ENCODE assay signal across 11 cellular contexts in genomic region chr9:38388283-38389223, GRCh38. TPM values are rescaled to one million over a fixed set of nuclear protein-coding genes. Genes with fewer than 3 reads are reported as not detected.
DNase-seq lines count a peak whose midpoint lies in the region; ATAC-seq and TF ChIP-seq lines count a peak whose summit lies in the region.
"Had no signal": no experiment of that assay in that cellular context is flagged by ENCODE, and none has a peak within 500 bp of the region (broad histone marks: within the 10 kb centered on the region; RNA-seq: fewer than 3 reads in every experiment).

No MANE protein-coding gene starts in this region.

- intact Hi-C loops in esophagus squamous epithelium (cut with DNase I) (no loop called here), tibial artery (cut with DNase I; ENCODE audit: low total_unique reads) (no loop called here)

- TF ChIP-seq POLR2A in Peyer's patch (IDR thresholded peaks at IDR 0.05) (no peak), esophagus squamous epithelium (IDR thresholded peaks at IDR 0.05) (no peak)

- TF ChIP-seq CTCF in Peyer's patch (IDR thresholded peaks at IDR 0.05) (no peak), esophagus squamous epithelium (IDR thresholded peaks at IDR 0.05) (no peak), tibial artery (IDR thresholded peaks at IDR 0.05) (no peak), GM20000 (IDR thresholded peaks at IDR 0.05; ENCODE audit: extremely low read depth, missing control alignments) (no peak)

- H3K4me3 ChIP-seq in Peyer's patch (no peak overlapping the region), esophagus squamous epithelium (no peak overlapping the region), tibial artery (no peak overlapping the region)

- no peaks in the 10 kb centered on the region for H3K36me3 ChIP-seq in Peyer's patch
- H3K36me3 ChIP-seq in esophagus squamous epithelium, result no peaks in the 10 kb centered on the region
- H3K36me3 ChIP-seq in tibial artery, result no peaks in the 10 kb centered on the region

- H3K4me1 ChIP-seq in Peyer's patch (peaks cover 0 to 22% (median 1%) of the 10 kb centered on the region in 4 donors), esophagus squamous epithelium (peaks cover 14 to 53% (median 14%) of the 10 kb centered on the region in 3 donors), tibial artery (peaks cover 0 to 94% (median 56%) of the 10 kb centered on the region in 4 donors)

- H3K9me3 ChIP-seq in Peyer's patch (peaks cover 0 to 4% (median 0%) of the 10 kb centered on the region in 4 donors), esophagus squamous epithelium (peaks cover 0 to 10% (median 0%) of the 10 kb centered on the region in 3 donors), tibial artery (no peaks in the 10 kb centered on the region)

- DNase-seq in Peyer's patch (no peak), esophagus squamous epithelium (lab: John Stamatoyannopoulos, UW) (no peak), mucosa of gallbladder (ENCODE audit: low spot score) (peak; percentile 37), tibial artery (peak; percentile 43 to 83), NCI-H510A (lab: John Stamatoyannopoulos, UW) (no peak), GM20000 (ENCODE audit: low spot score) (no peak)
- DNase-seq: Kasumi-1, NCI-H2227 treated with DMSO at 0.1 percent for 48 hours had no signal

- 41 to 43% methylated on average over 6 of the region's 7 CpGs for WGBS in esophagus squamous epithelium, 2 donors

- no peak for ATAC-seq in GM18907 (IDR thresholded peaks at IDR 0.05; ENCODE audit: unreplicated experiment)

- H3K27ac ChIP-seq in Peyer's patch, result peak overlapping the region in 3 of 4 donors; percentile 10 to 69 (median 49)
- peak overlapping the region; percentile 34 to 86 (median 84) for H3K27ac ChIP-seq in esophagus squamous epithelium
- peak overlapping the region; percentile 91 to 97 for H3K27ac ChIP-seq in tibial artery
- H3K27ac ChIP-seq: VCaP had no signal

- H3K27me3 ChIP-seq in Peyer's patch, result no peaks in the 10 kb centered on the region
- H3K27me3 ChIP-seq in esophagus squamous epithelium, result no peaks in the 10 kb centered on the region
- no peaks in the 10 kb centered on the region for H3K27me3 ChIP-seq in tibial artery

RNA-seq across cellular contexts. Expression of gene ALDH1B1, which starts 3.9 kb away (rescaled TPM):
- 10 to 100 TPM; 14.7 to 42.0 (median 37.0) TPM for total RNA-seq in Peyer's patch
- total RNA-seq in esophagus squamous epithelium, result 10 to 100 TPM in 2 of 4 donors, 1 to 10 TPM in 2; 1.6 to 23.7 (median 7.7) TPM
- total RNA-seq in mucosa of gallbladder, result 146 TPM

RNA-seq across cellular contexts. Expression of gene IGFBPL1, which starts 35.7 kb away (rescaled TPM):
- total RNA-seq in Peyer's patch (1 to 10 TPM in 2 of 4 donors, not detected in 2; 1.2 to 1.4 TPM), esophagus squamous epithelium (not detected), mucosa of gallbladder (6.3 TPM)
- total RNA-seq: bronchial epithelial cell had no signal

Comparison
In these comparisons a context has a peak if more than half of its experiments do, and no peak if none do; other contexts are left out.
1. DNase-seq: peak in mucosa of gallbladder (single experiment) and tibial artery (2 of 2); none in Peyer's patch (0 of 3), esophagus squamous epithelium (single experiment), NCI-H510A (single experiment) and GM20000 (single experiment).
2. Peak in every context shown above with its lines, with median percentiles within 50 percentile points of each other: H3K27ac ChIP-seq.